ENCODE assay signal across 9 cellular contexts in the genomic region with DNA sequence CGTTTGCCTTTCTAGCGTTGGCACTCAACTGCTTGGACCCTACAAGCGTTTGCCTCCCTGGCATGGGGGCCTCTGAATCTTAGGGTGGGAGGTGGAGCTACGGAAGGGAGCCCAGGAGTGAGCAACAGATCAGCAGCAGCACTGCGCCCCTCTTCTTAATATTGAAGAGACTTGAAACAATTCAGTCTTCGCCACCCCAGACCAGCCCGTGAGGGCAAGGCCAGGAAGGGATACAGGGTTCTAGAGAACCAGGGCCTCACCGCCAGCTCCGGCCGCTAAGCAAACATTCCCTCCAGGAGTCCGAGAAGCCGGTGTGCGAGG. TPM values are rescaled to one million over a fixed set of nuclear protein-coding genes. Genes with fewer than 3 reads are reported as not detected.
DNase-seq lines count a peak whose midpoint lies in the region; ATAC-seq and TF ChIP-seq lines count a peak whose summit lies in the region.
"Had no signal": no experiment of that assay in that cellular context is flagged by ENCODE, and none has a peak within 500 bp of the region (broad histone marks: within the 10 kb centered on the region; RNA-seq: fewer than 3 reads in every experiment).

No MANE protein-coding gene starts in this region.

- H4K20me1 ChIP-seq in neural progenitor cell (ENCODE audit: low read depth), result peaks cover 8% of the 10 kb centered on the region

- peak overlapping the region; percentile 93 for H3K4me2 ChIP-seq in neural progenitor cell

- H3K27me3 ChIP-seq in HUES64 (ENCODE audit: insufficient read depth, low read length) (peaks cover 42% of the 10 kb centered on the region), neural progenitor cell (peaks cover 22% of the 10 kb centered on the region)

- H3K36me3 Mint-ChIP-seq in neural progenitor cell, result no peaks in the 10 kb centered on the region

- H3K9me3 Mint-ChIP-seq in neural progenitor cell, result no peaks in the 10 kb centered on the region

- DNase-seq in AG10803 (ENCODE audit: low read depth), result no peak
- DNase-seq in epithelial cell of prostate (ENCODE audit: low read depth, low spot score), result no peak
- DNase-seq in neural progenitor cell (ENCODE audit: low spot score), result no peak
- DNase-seq in NCI-H510A (lab: John Stamatoyannopoulos, UW), result no peak
- DNase-seq in stimulated activated CD4-positive, alpha-beta T cell treated with anti-CD3 and anti-CD28 coated beads, Interleukin-4, amount 100 ng/mL, for 1 hour, result no peak
- DNase-seq: GDM1 had no signal

- 5% methylated on average over 13 of the region's 13 CpGs for WGBS in HUES64

- H3F3A ChIP-seq in neural progenitor cell (ENCODE audit: low read depth), result peaks cover 19% of the 10 kb centered on the region

- H3K79me2 ChIP-seq in neural progenitor cell (ENCODE audit: low read depth), result peaks cover 11% of the 10 kb centered on the region

- no peak for TF ChIP-seq POLR2A in GM18505 (IDR thresholded peaks at IDR 0.05; ENCODE audit: borderline replicate concordance, extremely low read depth, insufficient read depth, insufficient read length)

- peaks cover 38% of the 10 kb centered on the region for H3K27me3 Mint-ChIP-seq in neural progenitor cell (ENCODE audit: insufficient read depth, low read depth)

- no peak for ATAC-seq in GM19455 (IDR thresholded peaks at IDR 0.05; ENCODE audit: unreplicated experiment)
- no peak for ATAC-seq in GM18505 (IDR thresholded peaks at IDR 0.05; ENCODE audit: unreplicated experiment)

- H3K4me3 Mint-ChIP-seq in neural progenitor cell, result peak overlapping the region; percentile 85

- peak overlapping the region; percentile 80; the same call in 1 of the 2 replicates for H3K27ac ChIP-seq in HUES64 (ENCODE audit: low read depth, low read length)
- H3K27ac ChIP-seq in epithelial cell of prostate, result peak overlapping the region; percentile 91
- no peak overlapping the region for H3K27ac ChIP-seq in neural progenitor cell

- no peaks in the 10 kb centered on the region for H3K9me3 ChIP-seq in HUES64 (ENCODE audit: insufficient read depth, low read depth, low read length)
- H3K9me3 ChIP-seq in neural progenitor cell (ENCODE audit: low read depth), result no peaks in the 10 kb centered on the region

- peak overlapping the region; percentile 24 for H3K4me3 ChIP-seq in AG10803 (ENCODE audit: low read length)
- H3K4me3 ChIP-seq in HUES64 (ENCODE audit: low read length), result peak overlapping the region; percentile 69
- peak overlapping the region; percentile 69 for H3K4me3 ChIP-seq in neural progenitor cell

- H3K4me1 ChIP-seq in HUES64 (ENCODE audit: insufficient read depth, low read length), result peaks cover 27% of the 10 kb centered on the region
- peaks cover 35% of the 10 kb centered on the region for H3K4me1 ChIP-seq in neural progenitor cell

- no peaks in the 10 kb centered on the region for H3K36me3 ChIP-seq in HUES64 (ENCODE audit: insufficient read depth, low read length)
- H3K36me3 ChIP-seq in neural progenitor cell, result no peaks in the 10 kb centered on the region

- H3K27ac Mint-ChIP-seq in neural progenitor cell, result no peak overlapping the region

- peaks cover 37% of the 10 kb centered on the region for H3K4me1 Mint-ChIP-seq in neural progenitor cell

- peak overlapping the region; percentile 25 for H3K9ac ChIP-seq in HUES64 (ENCODE audit: low read depth, low read length)
- no peak overlapping the region for H3K9ac ChIP-seq in neural progenitor cell

- peak overlapping the region; percentile 66 for H2AFZ ChIP-seq in neural progenitor cell (replicated peaks)

- TF ChIP-seq CTCF in AG10803 (conservative IDR thresholded peaks at IDR 0.05; ENCODE audit: low read length) (no peak), neural progenitor cell (IDR thresholded peaks at IDR 0.05) (no peak)

RNA-seq across cellular contexts. Expression of gene GPRC5C, which starts 1.5 kb away (rescaled TPM):
- polyA plus RNA-seq in HUES64 (2013, experiment 1 of 2), result 10.9 TPM
- polyA plus RNA-seq in HUES64 (2013, experiment 2 of 2), result 18.4 TPM
- total RNA-seq in neural progenitor cell (ENCODE audit: low replicate concordance), result 13.5 and 42.0 TPM in 2 replicates

RNA-seq across cellular contexts. Expression of gene CD300A, which starts 36.1 kb away (rescaled TPM):
- polyA plus RNA-seq in HUES64 (2013, experiment 1 of 2), result not detected
- polyA plus RNA-seq in HUES64 (2013, experiment 2 of 2), result not detected
- total RNA-seq in neural progenitor cell (ENCODE audit: low replicate concordance), result 0.28 TPM in 1 of 2 replicates, not detected in the other
